In the genomic region with DNA sequence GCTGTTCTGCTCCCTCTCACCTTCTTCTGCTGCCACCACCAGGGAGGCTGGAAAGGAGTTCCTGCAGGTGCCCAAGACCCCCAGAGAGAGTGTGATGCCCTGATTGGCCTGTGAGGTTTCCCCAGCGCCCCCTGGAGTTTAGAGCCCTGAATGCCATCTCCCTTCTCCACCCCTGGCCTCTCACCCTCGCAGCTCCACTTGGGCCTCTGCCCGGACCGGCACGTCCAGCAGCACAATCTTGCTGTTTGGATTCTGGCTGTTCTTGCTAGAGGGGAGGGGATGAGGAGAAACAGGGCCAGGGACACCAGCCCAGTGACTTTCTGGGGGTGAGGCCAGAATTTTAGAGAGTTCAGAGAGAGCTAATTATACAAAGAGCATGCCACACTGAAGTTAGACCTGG, we compare ENCODE assay signal across 8 cellular contexts. TPM values are rescaled to one million over a fixed set of nuclear protein-coding genes. Genes with fewer than 3 reads are reported as not detected.
DNase-seq lines count a peak whose midpoint lies in the region; ATAC-seq and TF ChIP-seq lines count a peak whose summit lies in the region.

No MANE protein-coding gene starts in this region.

- H3K27me3 ChIP-seq in BE2C: no peaks in the 10 kb centered on the region
- H3K27me3 ChIP-seq in HCT116 (ENCODE audit: insufficient read depth, low read length): no peaks in the 10 kb centered on the region
- H3K27me3 ChIP-seq in left lung: peaks cover 0 to 27% of the 10 kb centered on the region in 2 donors
- peaks cover 8% of the 10 kb centered on the region for H3K27me3 ChIP-seq in suprapubic skin

- no peak overlapping the region for H3K27ac Mint-ChIP-seq in naive thymus-derived CD8-positive, alpha-beta T cell

- no peaks in the 10 kb centered on the region for H3K9me2 ChIP-seq in HCT116 (ENCODE audit: insufficient read depth)

- TF ChIP-seq EP300 in suprapubic skin (IDR thresholded peaks at IDR 0.05): no peak

- no TSS peak for BruUV-seq in HCT116 (replicated peaks; lab: Mats Ljungman, UMichigan)

- H3K9me3 ChIP-seq in BE2C (no peaks in the 10 kb centered on the region), HCT116 (ENCODE audit: control insufficient read depth in 1 of 2, insufficient read depth in 1 of 2, low read depth in 1 of 2, low read length in 2 of 2) (no peaks in the 10 kb centered on the region), left lung (no peaks in the 10 kb centered on the region), suprapubic skin (no peaks in the 10 kb centered on the region)

- no peak; the same call in 1 of the 2 replicates for TF ChIP-seq RAD21 in HCT116 (IDR thresholded peaks at IDR 0.05; ENCODE audit: low read depth)

- H3K9ac ChIP-seq in HCT116 (ENCODE audit: low read length): no peak overlapping the region

- H3K4me1 Mint-ChIP-seq in naive thymus-derived CD8-positive, alpha-beta T cell: peaks cover 0 to 7% (median under 1%) of the 10 kb centered on the region in 4 donors

- H3K36me3 Mint-ChIP-seq in naive thymus-derived CD8-positive, alpha-beta T cell: no peaks in the 10 kb centered on the region

- H3K27ac ChIP-seq in HCT116 (ENCODE audit: low read depth, low read length) (no peak overlapping the region), left lung (no peak overlapping the region), suprapubic skin (no peak overlapping the region)

- DNase-seq in BE2C (peak; percentile 52), HCT116 (ENCODE audit: low read depth, low spot score) (no peak), astrocyte of the cerebellum (ENCODE audit: low read depth) (no peak), left lung (no peak), NCI-H446 (lab: John Stamatoyannopoulos, UW) (no peak), suprapubic skin (ENCODE audit: low spot score in 2 of 2) (no peak)
- DNase-seq in naive thymus-derived CD8-positive, alpha-beta T cell: no peak

- H3K4me1 ChIP-seq in BE2C (no peaks in the 10 kb centered on the region), HCT116 (ENCODE audit: control insufficient read depth in 1 of 2, insufficient read depth in 2 of 2, low read length in 2 of 2) (peaks cover 0 to 13% of the 10 kb centered on the region in 2 experiments; a peak in 3 of 4 replicates), left lung (peaks cover 0 to 6% of the 10 kb centered on the region in 2 donors), suprapubic skin (no peaks in the 10 kb centered on the region)

- no peaks in the 10 kb centered on the region for H3K79me2 ChIP-seq in HCT116 (ENCODE audit: insufficient read depth, low read length)

- in situ Hi-C loops in astrocyte of the cerebellum (cut with HindIII; ENCODE audit: low sequenced_read_pairs): no loop called here

- peaks cover 11 to 42% (median 13%) of the 10 kb centered on the region in 5 donors for H3K27me3 Mint-ChIP-seq in naive thymus-derived CD8-positive, alpha-beta T cell

- TF ChIP-seq POLR2A in HCT116 (IDR thresholded peaks at IDR 0.05; ENCODE audit: borderline replicate concordance, extremely low read depth, insufficient read depth, insufficient read length) (no peak), suprapubic skin (IDR thresholded peaks at IDR 0.05) (no peak)

- no peak overlapping the region for H3K4me3 ChIP-seq in BE2C (ENCODE audit: low read depth, low read length)
- no peak overlapping the region for H3K4me3 ChIP-seq in HCT116 (replicated peaks in 1 of 2; ENCODE audit: low read depth in 1 of 2, low read length in 2 of 2)
- H3K4me3 ChIP-seq in astrocyte of the cerebellum (ENCODE audit: low read depth, low read length): no peak overlapping the region
- no peak overlapping the region for H3K4me3 ChIP-seq in left lung
- no peak overlapping the region for H3K4me3 ChIP-seq in suprapubic skin

- POLR2A ChIA-PET in HCT116 (lab: Charles Lee): interaction anchor here (1.4 kb wide), 1 partner anchor 9 kb away, joined by 7 read pairs; no protein-coding TSS in a partner anchor
- POLR2A ChIA-PET in naive thymus-derived CD8-positive, alpha-beta T cell (lab: Charles Lee): no interaction called here

- CTCF ChIA-PET in HCT116 (lab: Charles Lee): interaction anchor here (0.7 to 1.7 kb wide), 7 partner anchors 9 to 432 kb away, joined by 3 to 9 read pairs (median 3); a partner anchor contains a TSS

- H2AFZ ChIP-seq in HCT116 (ENCODE audit: low read depth, low read length, poor library complexity, severe bottlenecking): no peak overlapping the region

- WGBS in suprapubic skin: 11% methylated on average over 5 of the region's 5 CpGs

- no peak overlapping the region for H3K4me3 Mint-ChIP-seq in naive thymus-derived CD8-positive, alpha-beta T cell

- no peaks in the 10 kb centered on the region for H3K36me3 ChIP-seq in BE2C
- H3K36me3 ChIP-seq in HCT116 (ENCODE audit: control insufficient read depth in 1 of 2, insufficient read depth in 2 of 2, low read length in 2 of 2): no peaks in the 10 kb centered on the region
- no peaks in the 10 kb centered on the region for H3K36me3 ChIP-seq in left lung
- H3K36me3 ChIP-seq in suprapubic skin: no peaks in the 10 kb centered on the region

- no peaks in the 10 kb centered on the region for H4K20me1 ChIP-seq in HCT116 (ENCODE audit: insufficient read depth)

- RAD21 ChIA-PET in HCT116 (lab: Charles Lee; ENCODE audit: low non-redundant PET in 1 of 2, low total read pairs in 2 of 2, uncharacterized antibody in 2 of 2, unreplicated experiment in 2 of 2): no interaction called here

- TF ChIP-seq CTCF in BE2C (IDR thresholded peaks at IDR 0.05; ENCODE audit: low read depth, low read length): peak; percentile 61
- peak in 2 of 3 experiments; percentile 67 to 68; a peak in 4 of 6 replicates for TF ChIP-seq CTCF in HCT116 (IDR thresholded peaks at IDR 0.05 in 2 of 3, conservative IDR thresholded peaks at IDR 0.05 in 1 of 3; ENCODE audit: borderline replicate concordance in 1 of 3, insufficient read depth in 1 of 3, low read depth in 2 of 3, low read length in 2 of 3)
- peak; percentile 48 for TF ChIP-seq CTCF in astrocyte of the cerebellum (IDR thresholded peaks at IDR 0.05; ENCODE audit: low read depth, low read length, missing control alignments)
- TF ChIP-seq CTCF in left lung (IDR thresholded peaks at IDR 0.05): peak in 1 of 2 donors; percentile 23
- peak in 1 of 2 donors; percentile 19 for TF ChIP-seq CTCF in suprapubic skin (IDR thresholded peaks at IDR 0.05)

- no peak overlapping the region for H3K4me2 ChIP-seq in HCT116 (ENCODE audit: low read length)

- ATAC-seq in HCT116 (peak; percentile 85), left lung (peak; percentile 46), GM21529 (IDR thresholded peaks at IDR 0.05; ENCODE audit: unreplicated experiment) (no peak)
- no peak for ATAC-seq in naive thymus-derived CD8-positive, alpha-beta T cell

- intact Hi-C loops in HCT116 (cut with micrococcal nuclease): no loop called here
- intact Hi-C loops in left lung (cut with DNase I): no loop called here

- H3K9me3 Mint-ChIP-seq in naive thymus-derived CD8-positive, alpha-beta T cell: no peaks in the 10 kb centered on the region

TF ChIP-seq in HCT116, 20 proteins besides CTCF, POLR2A, EP300 and RAD21 (continues in another document):
- TF ChIP-seq, protein P1, sequence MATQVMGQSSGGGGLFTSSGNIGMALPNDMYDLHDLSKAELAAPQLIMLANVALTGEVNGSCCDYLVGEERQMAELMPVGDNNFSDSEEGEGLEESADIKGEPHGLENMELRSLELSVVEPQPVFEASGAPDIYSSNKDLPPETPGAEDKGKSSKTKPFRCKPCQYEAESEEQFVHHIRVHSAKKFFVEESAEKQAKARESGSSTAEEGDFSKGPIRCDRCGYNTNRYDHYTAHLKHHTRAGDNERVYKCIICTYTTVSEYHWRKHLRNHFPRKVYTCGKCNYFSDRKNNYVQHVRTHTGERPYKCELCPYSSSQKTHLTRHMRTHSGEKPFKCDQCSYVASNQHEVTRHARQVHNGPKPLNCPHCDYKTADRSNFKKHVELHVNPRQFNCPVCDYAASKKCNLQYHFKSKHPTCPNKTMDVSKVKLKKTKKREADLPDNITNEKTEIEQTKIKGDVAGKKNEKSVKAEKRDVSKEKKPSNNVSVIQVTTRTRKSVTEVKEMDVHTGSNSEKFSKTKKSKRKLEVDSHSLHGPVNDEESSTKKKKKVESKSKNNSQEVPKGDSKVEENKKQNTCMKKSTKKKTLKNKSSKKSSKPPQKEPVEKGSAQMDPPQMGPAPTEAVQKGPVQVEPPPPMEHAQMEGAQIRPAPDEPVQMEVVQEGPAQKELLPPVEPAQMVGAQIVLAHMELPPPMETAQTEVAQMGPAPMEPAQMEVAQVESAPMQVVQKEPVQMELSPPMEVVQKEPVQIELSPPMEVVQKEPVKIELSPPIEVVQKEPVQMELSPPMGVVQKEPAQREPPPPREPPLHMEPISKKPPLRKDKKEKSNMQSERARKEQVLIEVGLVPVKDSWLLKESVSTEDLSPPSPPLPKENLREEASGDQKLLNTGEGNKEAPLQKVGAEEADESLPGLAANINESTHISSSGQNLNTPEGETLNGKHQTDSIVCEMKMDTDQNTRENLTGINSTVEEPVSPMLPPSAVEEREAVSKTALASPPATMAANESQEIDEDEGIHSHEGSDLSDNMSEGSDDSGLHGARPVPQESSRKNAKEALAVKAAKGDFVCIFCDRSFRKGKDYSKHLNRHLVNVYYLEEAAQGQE (IDR thresholded peaks at IDR 0.05; ENCODE audit: low read depth): no peak

RNA-seq across cellular contexts. Expression of a gene that starts 12.5 kb away (rescaled TPM):
- 44.8 TPM for polyA plus RNA-seq in BE2C (2012; ENCODE audit: insufficient read depth, insufficient read length, low read depth)
- total RNA-seq in HCT116 (2021; ENCODE audit: unreplicated experiment): 18.0 TPM
- polyA plus RNA-seq in HCT116 (2012): 12.5 and 12.7 TPM in 2 replicates
- 1 to 10 TPM; 1.4 to 4.3 TPM for total RNA-seq in left lung
- total RNA-seq in naive thymus-derived CD8-positive, alpha-beta T cell: 1 to 10 TPM; 1.3 to 1.5 TPM
- polyA plus RNA-seq in naive thymus-derived CD8-positive, alpha-beta T cell: under 1 TPM; 0.08 to 0.33 (median 0.10) TPM
- 1 to 10 TPM; 1.2 to 2.6 (median 1.5) TPM for total RNA-seq in suprapubic skin

RNA-seq across cellular contexts. Expression of a gene that starts 13.3 kb away (rescaled TPM):
- polyA plus RNA-seq in BE2C (2012; ENCODE audit: insufficient read depth, insufficient read length, low read depth): 1.6 TPM
- total RNA-seq in HCT116 (2021; ENCODE audit: unreplicated experiment) (7.6 TPM), left lung (1 to 10 TPM; 3.2 to 6.7 TPM), suprapubic skin (under 1 TPM in 2 of 4 donors, not detected in 2; 0.45 to 0.48 TPM)
- polyA plus RNA-seq in HCT116 (2012): 4.9 and 6.5 TPM in 2 replicates
- 1 to 10 TPM in 1 of 2 experiments, under 1 TPM in 1; 0.86 to 1.6 TPM for total RNA-seq in naive thymus-derived CD8-positive, alpha-beta T cell
- polyA plus RNA-seq in naive thymus-derived CD8-positive, alpha-beta T cell: not detected

RNA-seq across cellular contexts. Expression of a gene that starts 31.0 kb away (rescaled TPM):
- 398 TPM for polyA plus RNA-seq in BE2C (2012; ENCODE audit: insufficient read depth, insufficient read length, low read depth)
- total RNA-seq in HCT116 (2021; ENCODE audit: unreplicated experiment) (206 TPM), left lung (100 to 1,000 TPM; 563 to 616 TPM), suprapubic skin (100 to 1,000 TPM; 294 to 451 (median 340) TPM)
- 276 and 326 TPM in 2 replicates for polyA plus RNA-seq in HCT116 (2012)
- 10 to 100 TPM; 27.5 to 33.5 TPM for total RNA-seq in naive thymus-derived CD8-positive, alpha-beta T cell
- polyA plus RNA-seq in naive thymus-derived CD8-positive, alpha-beta T cell: 10 to 100 TPM; 24.8 to 43.7 (median 41.6) TPM

RNA-seq across cellular contexts. Expression of a gene that starts 51.5 kb away (rescaled TPM):
- polyA plus RNA-seq in BE2C (2012; ENCODE audit: insufficient read depth, insufficient read length, low read depth): 920 TPM
- total RNA-seq in HCT116 (2021; ENCODE audit: unreplicated experiment) (326 TPM), left lung (100 to 1,000 TPM; 120 to 121 TPM), suprapubic skin (100 to 1,000 TPM in 3 of 4 donors, 10 to 100 TPM in 1; 94.9 to 132 (median 111) TPM)
- 372 and 379 TPM in 2 replicates for polyA plus RNA-seq in HCT116 (2012)
- total RNA-seq in naive thymus-derived CD8-positive, alpha-beta T cell: 10 to 100 TPM; 94.9 to 98.8 TPM
- polyA plus RNA-seq in naive thymus-derived CD8-positive, alpha-beta T cell: 100 to 1,000 TPM; 133 to 176 (median 162) TPM

Comparison
In these comparisons a context has a peak if more than half of its experiments do, and no peak if none do; other contexts are left out.
1. ATAC-seq: peak in HCT116 (single experiment) and left lung (single experiment); none in naive thymus-derived CD8-positive, alpha-beta T cell (0 of 2) and GM21529 (single experiment).